ENCODE assay signal across 9 cellular contexts in genomic region chr3:108131105-108131794, GRCh38. TPM values are rescaled to one million over a fixed set of nuclear protein-coding genes. Genes with fewer than 3 reads are reported as not detected.
A peak's percentile ranks its signal among the peaks of the same experiment; 100 is the strongest.
DNase-seq lines count a peak whose midpoint lies in the region; ATAC-seq and TF ChIP-seq lines count a peak whose summit lies in the region.
"Had no signal": no experiment of that assay in that cellular context is flagged by ENCODE, and none has a peak within 500 bp of the region (broad histone marks: within the 10 kb centered on the region; RNA-seq: fewer than 3 reads in every experiment).

No MANE protein-coding gene starts in this region.

- H2AFZ ChIP-seq in Loucy (ENCODE audit: low read length): no peak overlapping the region
- peak overlapping the region; percentile 38 for H2AFZ ChIP-seq in mammary epithelial cell (ENCODE audit: low read depth, low read length)
- no peak overlapping the region for H2AFZ ChIP-seq in osteoblast (ENCODE audit: low read length)
- H2AFZ ChIP-seq in neural progenitor cell (replicated peaks): no peak overlapping the region

- 40% methylated on average over 5 of the region's 5 CpGs for WGBS in mammary epithelial cell (ENCODE audit: low coverage, missing lambda C conversion rate)
- 90 to 93% methylated on average over 5 of the region's 5 CpGs for WGBS in thyroid gland, 2 donors

- no peak for TF ChIP-seq POLR2A in thyroid gland (IDR thresholded peaks at IDR 0.05)

- H3K9me2 ChIP-seq in DOHH2 (replicated peaks; ENCODE audit: control insufficient read depth, low read length): no peaks in the 10 kb centered on the region
- H3K9me2 ChIP-seq in Loucy (replicated peaks; ENCODE audit: low read depth, low read length): no peaks in the 10 kb centered on the region

- H3K4me3 ChIP-seq in DOHH2 (ENCODE audit: low read length) (no peak overlapping the region), Loucy (ENCODE audit: low read length, poor library complexity, severe bottlenecking) (no peak overlapping the region), mammary epithelial cell (replicated peaks in 1 of 3; ENCODE audit: insufficient read depth in 1 of 3, low read depth in 2 of 3, low read length in 3 of 3) (peak overlapping the region in 2 of 3 experiments; percentile 1), osteoblast (ENCODE audit: insufficient read depth, low read length) (no peak overlapping the region), neural progenitor cell (no peak overlapping the region), thyroid gland (replicated peaks in 1 of 3) (no peak overlapping the region)

- H3K9ac ChIP-seq in Loucy (ENCODE audit: low read depth, low read length, poor library complexity, severe bottlenecking): no peak overlapping the region
- peak overlapping the region; percentile 56 for H3K9ac ChIP-seq in mammary epithelial cell (ENCODE audit: insufficient read depth, low read length)
- no peak overlapping the region for H3K9ac ChIP-seq in neural progenitor cell

- H3K27me3 ChIP-seq in DOHH2 (ENCODE audit: control insufficient read depth, low read length): no peaks in the 10 kb centered on the region
- H3K27me3 ChIP-seq in Loucy (ENCODE audit: insufficient read depth, low read length, poor library complexity, severe bottlenecking): no peaks in the 10 kb centered on the region
- H3K27me3 ChIP-seq in mammary epithelial cell (ENCODE audit: insufficient read depth, low read length): no peaks in the 10 kb centered on the region
- no peaks in the 10 kb centered on the region for H3K27me3 ChIP-seq in osteoblast (ENCODE audit: insufficient read depth, low read length)
- no peaks in the 10 kb centered on the region for H3K27me3 ChIP-seq in neural progenitor cell
- H3K27me3 ChIP-seq in thyroid gland: no peaks in the 10 kb centered on the region

- H4K20me1 ChIP-seq in DOHH2 (ENCODE audit: control insufficient read depth, insufficient read depth, low read depth, low read length) (peaks cover 16% of the 10 kb centered on the region), Loucy (ENCODE audit: insufficient read depth, low read length, poor library complexity, severe bottlenecking) (no peaks in the 10 kb centered on the region), mammary epithelial cell (ENCODE audit: insufficient read depth, low read length) (no peaks in the 10 kb centered on the region), osteoblast (ENCODE audit: insufficient read depth, low read length) (no peaks in the 10 kb centered on the region), neural progenitor cell (ENCODE audit: low read depth) (no peaks in the 10 kb centered on the region)

- TF ChIP-seq CTCF in DOHH2 (IDR thresholded peaks at IDR 0.05; ENCODE audit: low read depth, low read length, poor library complexity, severe bottlenecking): no peak
- no peak for TF ChIP-seq CTCF in Loucy (conservative IDR thresholded peaks at IDR 0.05; ENCODE audit: low read length)
- TF ChIP-seq CTCF in mammary epithelial cell (conservative IDR thresholded peaks at IDR 0.05 in 1 of 2, IDR thresholded peaks at IDR 0.05 in 1 of 2; ENCODE audit: extremely low read depth in 1 of 2, insufficient read depth in 1 of 2, low read depth in 1 of 2, low read length in 2 of 2): no peak
- no peak for TF ChIP-seq CTCF in osteoblast (IDR thresholded peaks at IDR 0.05; ENCODE audit: extremely low read depth, low read depth, low read length)
- no peak for TF ChIP-seq CTCF in neural progenitor cell (IDR thresholded peaks at IDR 0.05)
- TF ChIP-seq CTCF in glutamatergic neuron (IDR thresholded peaks at IDR 0.05; ENCODE audit: partially characterized antibody, unreplicated experiment): no peak
- TF ChIP-seq CTCF in thyroid gland (IDR thresholded peaks at IDR 0.05): no peak

- H3K4me2 ChIP-seq in DOHH2 (ENCODE audit: low read length) (peak overlapping the region; percentile 7), Loucy (ENCODE audit: low read depth, low read length, poor library complexity, severe bottlenecking) (peak overlapping the region; percentile 67), mammary epithelial cell (ENCODE audit: insufficient read depth, low read depth, low read length) (peak overlapping the region; percentile 70), osteoblast (ENCODE audit: insufficient read depth, low read length) (peak overlapping the region; percentile 29), neural progenitor cell (no peak overlapping the region)

- H3K36me3 ChIP-seq in DOHH2 (ENCODE audit: control insufficient read depth, low read length) (peaks cover 89% of the 10 kb centered on the region), Loucy (ENCODE audit: insufficient read depth, low read length) (peaks cover 2% of the 10 kb centered on the region; the same call in 1 of the 2 replicates), mammary epithelial cell (ENCODE audit: insufficient read depth, low read length) (no peaks in the 10 kb centered on the region), osteoblast (ENCODE audit: insufficient read depth, low read length) (no peaks in the 10 kb centered on the region), neural progenitor cell (no peaks in the 10 kb centered on the region), thyroid gland (no peaks in the 10 kb centered on the region)

- intact Hi-C loops in mammary epithelial cell (cut with micrococcal nuclease): loop anchor here (1.0 kb wide), 2 partner anchors 40 to 125 kb away; partner anchors contain the start of gene CD47
- intact Hi-C loops in thyroid gland (cut with DNase I): no loop called here

- H3K36me3 Mint-ChIP-seq in neural progenitor cell (no peaks in the 10 kb centered on the region), glutamatergic neuron (ENCODE audit: unreplicated experiment) (no peaks in the 10 kb centered on the region)

- no peaks in the 10 kb centered on the region for H3K27me3 Mint-ChIP-seq in neural progenitor cell (ENCODE audit: insufficient read depth, low read depth)
- H3K27me3 Mint-ChIP-seq in glutamatergic neuron (ENCODE audit: unreplicated experiment): no peaks in the 10 kb centered on the region

- TSS peak; percentile 89 for BruUV-seq in mammary epithelial cell (replicated peaks; lab: Mats Ljungman, UMichigan)

- DNase-seq in mammary epithelial cell (peak; percentile 96), osteoblast (ENCODE audit: insufficient read length, low spot score, missing footprints) (peak; percentile 79), neural progenitor cell (ENCODE audit: low spot score) (no peak), glutamatergic neuron (no peak), thyroid gland (no peak)
- DNase-seq: NCI-H446 had no signal

- dilution Hi-C loops in mammary epithelial cell (cut with HindIII; ENCODE audit: low sequenced_read_pairs): no loop called here

- H3K27ac Mint-ChIP-seq in neural progenitor cell (no peak overlapping the region), glutamatergic neuron (ENCODE audit: unreplicated experiment) (no peak overlapping the region)

- H3K9me3 ChIP-seq in DOHH2 (ENCODE audit: control insufficient read depth, insufficient read depth, low read length) (no peaks in the 10 kb centered on the region), Loucy (ENCODE audit: insufficient read depth, low read depth, low read length) (no peaks in the 10 kb centered on the region), mammary epithelial cell (replicated peaks; ENCODE audit: insufficient read depth, low read length) (no peaks in the 10 kb centered on the region), osteoblast (ENCODE audit: low read depth, low read length) (no peaks in the 10 kb centered on the region), neural progenitor cell (ENCODE audit: low read depth) (no peaks in the 10 kb centered on the region), thyroid gland (no peaks in the 10 kb centered on the region)

- H3K4me1 ChIP-seq in DOHH2 (ENCODE audit: control insufficient read depth, low read length) (peaks cover 88% of the 10 kb centered on the region), Loucy (ENCODE audit: insufficient read depth, low read length, poor library complexity, severe bottlenecking) (peaks cover 85% of the 10 kb centered on the region), mammary epithelial cell (ENCODE audit: insufficient read depth, low read length) (peaks cover 40% of the 10 kb centered on the region), osteoblast (ENCODE audit: insufficient read depth, low read length) (peaks cover 27% of the 10 kb centered on the region), neural progenitor cell (peaks cover 18% of the 10 kb centered on the region), thyroid gland (peaks cover 30 to 31% of the 10 kb centered on the region in 2 donors)

- H3K79me2 ChIP-seq in DOHH2 (ENCODE audit: control insufficient read depth, low read length): peaks cover 92% of the 10 kb centered on the region
- peaks cover 45% of the 10 kb centered on the region for H3K79me2 ChIP-seq in Loucy (ENCODE audit: insufficient read depth, low read length)
- no peaks in the 10 kb centered on the region for H3K79me2 ChIP-seq in mammary epithelial cell (ENCODE audit: insufficient read depth, low read length)
- H3K79me2 ChIP-seq in osteoblast (ENCODE audit: insufficient read depth, low read length): no peaks in the 10 kb centered on the region
- no peaks in the 10 kb centered on the region for H3K79me2 ChIP-seq in neural progenitor cell (ENCODE audit: low read depth)

- H3K4me1 Mint-ChIP-seq in neural progenitor cell (peaks cover 25% of the 10 kb centered on the region), glutamatergic neuron (ENCODE audit: low read depth, unreplicated experiment) (no peaks in the 10 kb centered on the region)

- no peak for ATAC-seq in HG03378 (IDR thresholded peaks at IDR 0.05; ENCODE audit: unreplicated experiment)

- H3F3A ChIP-seq in DOHH2 (ENCODE audit: control insufficient read depth, insufficient read depth) (peaks cover 12% of the 10 kb centered on the region), Loucy (ENCODE audit: low read depth) (peaks cover 2% of the 10 kb centered on the region; the same call in 1 of the 2 replicates), neural progenitor cell (ENCODE audit: low read depth) (no peaks in the 10 kb centered on the region)

- in situ Hi-C loops in mammary epithelial cell (cut with MboI; ENCODE audit: low sequenced_read_pairs in 2 of 2): no loop called here

- H3K27ac ChIP-seq in DOHH2 (ENCODE audit: low read depth, low read length): no peak overlapping the region
- peak overlapping the region; percentile 96 for H3K27ac ChIP-seq in mammary epithelial cell (ENCODE audit: insufficient read depth, low read depth, low read length)
- peak overlapping the region; percentile 57 for H3K27ac ChIP-seq in osteoblast (ENCODE audit: low read depth, low read length)
- H3K27ac ChIP-seq in neural progenitor cell: no peak overlapping the region
- no peak overlapping the region for H3K27ac ChIP-seq in thyroid gland

- CTCF ChIA-PET in mammary epithelial cell (lab: Charles Lee; ENCODE audit: low non-redundant PET): interaction anchor here (0.7 kb wide), 1 partner anchor 327 kb away, joined by 4 read pairs; no protein-coding TSS in a partner anchor

- H3K9me3 Mint-ChIP-seq in neural progenitor cell (no peaks in the 10 kb centered on the region), glutamatergic neuron (ENCODE audit: unreplicated experiment) (no peaks in the 10 kb centered on the region)

- H3K4me3 Mint-ChIP-seq in neural progenitor cell: no peak overlapping the region
- no peak overlapping the region for H3K4me3 Mint-ChIP-seq in glutamatergic neuron (ENCODE audit: unreplicated experiment)

RNA-seq across cellular contexts. Expression of gene CD47, which starts 40.4 kb away (rescaled TPM):
- total RNA-seq in mammary epithelial cell: 10 to 100 TPM; 65.0 to 68.5 TPM
- 34.4 TPM for polyA plus RNA-seq in mammary epithelial cell
- polyA minus RNA-seq in mammary epithelial cell: 34.3 TPM
- total RNA-seq in osteoblast: 72.7 and 76.0 TPM in 2 replicates
- 81.3 and 102 TPM in 2 replicates for total RNA-seq in neural progenitor cell (ENCODE audit: low replicate concordance)
- 507 TPM for total RNA-seq in glutamatergic neuron (ENCODE audit: unreplicated experiment)
- total RNA-seq in thyroid gland: 100 to 1,000 TPM; 146 to 167 (median 160) TPM

Comparison
In these comparisons a context has a peak if more than half of its experiments do, and no peak if none do; other contexts are left out.
1. H3K27ac ChIP-seq: peak in mammary epithelial cell (single experiment) and osteoblast (single experiment); none in DOHH2 (single experiment), neural progenitor cell (single experiment) and thyroid gland (0 of 3).
2. H3K4me3 ChIP-seq: peak in mammary epithelial cell (2 of 3); none in DOHH2 (single experiment), Loucy (single experiment), osteoblast (single experiment), neural progenitor cell (single experiment) and thyroid gland (0 of 3).
3. DNase-seq: peak in mammary epithelial cell (single experiment) and osteoblast (single experiment); none in neural progenitor cell (single experiment), glutamatergic neuron (single experiment) and thyroid gland (0 of 2).